1 cellular context compared by ENCODE assay signal in genomic region chr3:151305081-151305777, GRCh38.
A peak's percentile ranks its signal among the peaks of the same experiment; 100 is the strongest.
TF ChIP-seq lines count a peak whose summit lies in the region.

No MANE protein-coding gene starts in this region.

TF ChIP-seq in SK-N-SH treated with all-trans-retinoic acid at 6 μM for 48 hours, 23 proteins besides CTCF, POLR2A, EP300 and RAD21 (continued from another document):
- peak; percentile 69 for TF ChIP-seq ISL1 (CRISPR knock-in tag; IDR thresholded peaks at IDR 0.05)
